ENCODE assay signal across 8 cellular contexts in genomic region chr10:104291439-104291951, GRCh38. TPM values are rescaled to one million over a fixed set of nuclear protein-coding genes. Genes with fewer than 3 reads are reported as not detected.
DNase-seq lines count a peak whose midpoint lies in the region; ATAC-seq lines count a peak whose summit lies in the region.

No MANE protein-coding gene starts in this region.

- H3K27me3 Mint-ChIP-seq in central memory CD8-positive, alpha-beta T cell: peaks cover 48% of the 10 kb centered on the region

- H3K4me1 Mint-ChIP-seq in central memory CD8-positive, alpha-beta T cell: peaks cover 7% of the 10 kb centered on the region

- peak; percentile 80 to 87 for DNase-seq in AML-193 (lab: John Stamatoyannopoulos, UW)
- peak; percentile 24 for DNase-seq in NCI-H2196 treated with DMSO at 0.1 percent for 48 hours (lab: John Stamatoyannopoulos, UW; ENCODE audit: unreplicated experiment)
- DNase-seq in activated CD4-positive, CD25-positive, alpha-beta regulatory T cell treated with anti-CD3 and anti-CD28 coated beads, Interleukin-2, amount 50 U/mL, for 16 hours (ENCODE audit: low read depth, low spot score): peak; percentile 81
- peak; percentile 76 to 88 for DNase-seq in central memory CD8-positive, alpha-beta T cell (ENCODE audit: low spot score in 2 of 2)
- DNase-seq in left colon: peak; percentile 79 to 91
- peak; percentile 90 for DNase-seq in stimulated activated CD4-positive, alpha-beta T cell treated with anti-CD3 and anti-CD28 coated beads, Interleukin-4, amount 100 ng/mL, for 24 hours

- H3K4me3 Mint-ChIP-seq in central memory CD8-positive, alpha-beta T cell: no peak overlapping the region

- no peaks in the 10 kb centered on the region for H3K9me3 Mint-ChIP-seq in central memory CD8-positive, alpha-beta T cell

- intact Hi-C loops in left colon (cut with DNase I, micrococcal nuclease): loop anchor here in 1 of 2 donors (5.0 kb wide), 1 partner anchor 61 kb away; the partner anchor contains the start of gene CFAP58

- H3K36me3 Mint-ChIP-seq in central memory CD8-positive, alpha-beta T cell (ENCODE audit: insufficient read depth): peaks cover 2% of the 10 kb centered on the region

- H3K27ac Mint-ChIP-seq in central memory CD8-positive, alpha-beta T cell (ENCODE audit: low read depth): no peak overlapping the region

- ATAC-seq in GM18907 (IDR thresholded peaks at IDR 0.05; ENCODE audit: unreplicated experiment) (peak; percentile 99), HG03108 (IDR thresholded peaks at IDR 0.05; ENCODE audit: unreplicated experiment) (peak; percentile 99), left colon (peak; percentile 98)
- ATAC-seq in central memory CD8-positive, alpha-beta T cell (replicated peaks; ENCODE audit: extremely low read depth, poor library complexity, severe bottlenecking): peak; percentile 98

RNA-seq across cellular contexts. Expression of gene GSTO2, which starts 22.5 kb away (rescaled TPM):
- 10 to 100 TPM; 13.7 to 27.9 TPM for total RNA-seq in left colon

RNA-seq across cellular contexts. Expression of gene GSTO1, which starts 36.8 kb away (rescaled TPM):
- 10 to 100 TPM; 67.5 to 71.2 TPM for total RNA-seq in left colon

RNA-seq across cellular contexts. Expression of gene ITPRIP, which starts 46.8 kb away (rescaled TPM):
- total RNA-seq in left colon: 1 to 10 TPM; 5.0 to 5.1 TPM

RNA-seq across cellular contexts. Expression of gene CFAP43, which starts 59.3 kb away (rescaled TPM):
- total RNA-seq in left colon: under 1 TPM; 0.34 to 0.40 TPM

Comparison
In these comparisons a context has a peak if more than half of its experiments do, and no peak if none do; other contexts are left out.
1. Peak in every context shown above with its lines: DNase-seq and ATAC-seq.
2. DNase-seq: peak in every context shown above with its lines; median percentile 90 in stimulated activated CD4-positive, alpha-beta T cell treated with anti-CD3 and anti-CD28 coated beads, Interleukin-4, amount 100 ng/mL, for 24 hours; 85 in left colon; 84 in AML-193; 82 in central memory CD8-positive, alpha-beta T cell; 81 in activated CD4-positive, CD25-positive, alpha-beta regulatory T cell treated with anti-CD3 and anti-CD28 coated beads, Interleukin-2, amount 50 U/mL, for 16 hours; 24 in NCI-H2196 treated with DMSO at 0.1 percent for 48 hours.